In genomic region chr6:36780517-36781210, GRCh38 we compare ENCODE assay signal across 11 cellular contexts. TPM values are rescaled to one million over a fixed set of nuclear protein-coding genes. Genes with fewer than 3 reads are reported as not detected.
DNase-seq lines count a peak whose midpoint lies in the region; ATAC-seq and TF ChIP-seq lines count a peak whose summit lies in the region.
"Had no signal": no experiment of that assay in that cellular context is flagged by ENCODE, and none has a peak within 500 bp of the region (broad histone marks: within the 10 kb centered on the region; RNA-seq: fewer than 3 reads in every experiment).

No MANE protein-coding gene starts in this region.

- ATAC-seq in Right ventricle myocardium superior (ENCODE audit: poor library complexity) (no peak), left lung (peak; percentile 31)
- ATAC-seq: sciatic nerve had no signal

- H3K36me3 ChIP-seq in left lung = no peaks in the 10 kb centered on the region
- no peaks in the 10 kb centered on the region for H3K36me3 ChIP-seq in left ventricle myocardium inferior
- H3K36me3 ChIP-seq in brain microvascular endothelial cell (replicated peaks) = no peaks in the 10 kb centered on the region

- H3K27me3 ChIP-seq in left lung = peaks cover 0 to 11% of the 10 kb centered on the region in 2 donors
- H3K27me3 ChIP-seq in left ventricle myocardium inferior (ENCODE audit: low read depth) = peaks cover 3% of the 10 kb centered on the region
- peaks cover 2% of the 10 kb centered on the region for H3K27me3 ChIP-seq in brain microvascular endothelial cell (replicated peaks)

- intact Hi-C loops in Right ventricle myocardium superior (cut with DNase I) = no loop called here
- intact Hi-C loops in cardiac septum (cut with DNase I) = no loop called here
- intact Hi-C loops in left lung (cut with DNase I) = no loop called here
- intact Hi-C loops in left ventricle myocardium inferior (cut with micrococcal nuclease) = no loop called here

- in situ Hi-C loops in brain microvascular endothelial cell (cut with HindIII; ENCODE audit: low pct_ligation_motif_present, low sequenced_read_pairs) = no loop called here

- no peaks in the 10 kb centered on the region for H3K9me3 ChIP-seq in left lung
- H3K9me3 ChIP-seq in left ventricle myocardium inferior (replicated peaks) = no peaks in the 10 kb centered on the region

- DNase-seq in Right ventricle myocardium superior (peak; percentile 51), cardiac septum (ENCODE audit: low spot score) (no peak), OCI-M1 (lab: John Stamatoyannopoulos, UW) (peak; percentile 40), left lung (no peak), HuH-7.5 (ENCODE audit: low spot score) (no peak), left ventricle myocardium inferior (no peak), brain microvascular endothelial cell (no peak), DMS153 (lab: John Stamatoyannopoulos, UW) (no peak)
- DNase-seq: endodermal cell, midbrain had no signal

- H3K4me3 ChIP-seq in left lung (no peak overlapping the region), left ventricle myocardium inferior (no peak overlapping the region), brain microvascular endothelial cell (ENCODE audit: low read depth, low read length) (no peak overlapping the region)

- no peak for TF ChIP-seq CTCF in left lung (IDR thresholded peaks at IDR 0.05)
- TF ChIP-seq CTCF in left ventricle myocardium inferior (IDR thresholded peaks at IDR 0.05; ENCODE audit: borderline replicate concordance) = no peak
- TF ChIP-seq CTCF in brain microvascular endothelial cell (IDR thresholded peaks at IDR 0.05; ENCODE audit: low read depth, low read length, missing control alignments) = no peak

- H3K27ac ChIP-seq in left lung (peak overlapping the region in 1 of 2 donors; percentile 75), left ventricle myocardium inferior (replicated peaks) (no peak overlapping the region), brain microvascular endothelial cell (no peak overlapping the region)

- peaks cover 0 to 40% of the 10 kb centered on the region in 2 donors for H3K4me1 ChIP-seq in left lung
- H3K4me1 ChIP-seq in left ventricle myocardium inferior = peaks cover 5% of the 10 kb centered on the region

RNA-seq across cellular contexts. Expression of gene CPNE5, which starts 58.6 kb away (rescaled TPM):
- total RNA-seq in Right ventricle myocardium superior (10.0 TPM), cardiac septum (6.7 TPM), left lung (1 to 10 TPM; 1.2 to 1.9 TPM), left ventricle myocardium inferior (26.5 TPM)

Comparison
In these comparisons a context has a peak if more than half of its experiments do, and no peak if none do; other contexts are left out.
1. DNase-seq: peak in Right ventricle myocardium superior (single experiment) and OCI-M1 (single experiment); none in cardiac septum (single experiment), left lung (0 of 2), HuH-7.5 (single experiment), left ventricle myocardium inferior (single experiment), brain microvascular endothelial cell (single experiment) and DMS153 (single experiment).